Comparison of ENCODE assay signal across 8 cellular contexts in the genomic region with DNA sequence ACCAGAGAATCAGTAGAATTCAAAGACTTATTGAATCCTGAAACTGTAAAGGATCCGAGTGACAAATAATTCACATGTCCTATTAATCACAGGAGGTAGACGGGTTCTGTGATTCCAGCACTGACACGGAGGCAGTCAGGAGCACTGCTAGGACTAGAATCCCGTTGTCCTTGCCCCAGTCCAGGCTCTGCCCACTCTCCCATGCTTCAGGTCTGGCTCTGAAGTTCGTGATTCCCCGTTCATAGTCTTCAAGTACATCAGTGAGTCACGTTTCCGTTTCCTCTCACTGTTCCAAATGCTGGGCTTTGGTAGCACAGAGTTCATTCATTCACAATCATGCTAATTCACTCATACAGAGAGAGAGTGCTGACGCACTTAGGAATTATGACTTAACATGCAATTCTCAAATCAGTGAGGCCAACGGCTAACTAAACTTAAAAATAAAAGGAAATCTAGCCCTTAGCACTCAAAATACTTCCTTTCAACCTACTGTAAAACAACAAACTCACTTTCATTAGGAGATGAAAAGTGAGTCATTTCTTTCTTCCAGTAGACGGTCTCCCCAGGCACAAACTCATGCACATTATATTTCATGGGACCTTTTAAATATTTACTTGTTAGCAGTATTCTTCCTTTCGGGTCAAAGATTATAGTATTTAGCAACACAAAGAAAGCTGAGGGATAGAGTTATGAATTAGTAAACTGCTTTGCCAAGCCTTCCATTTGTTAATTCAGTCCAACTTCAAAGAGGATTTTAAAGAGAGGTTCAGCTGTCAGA.
DNase-seq lines count a peak whose midpoint lies in the region; ATAC-seq and TF ChIP-seq lines count a peak whose summit lies in the region.

No MANE protein-coding gene starts in this region.

- H3K27me3 Mint-ChIP-seq in progenitor cell of endocrine pancreas = no peaks in the 10 kb centered on the region

- H3K36me3 Mint-ChIP-seq in progenitor cell of endocrine pancreas (ENCODE audit: insufficient read depth) = no peaks in the 10 kb centered on the region

- TF ChIP-seq CTCF in foreskin fibroblast (IDR thresholded peaks at IDR 0.05; ENCODE audit: low read depth, low read length) = no peak
- no peak for TF ChIP-seq CTCF in progenitor cell of endocrine pancreas (IDR thresholded peaks at IDR 0.05; ENCODE audit: unreplicated experiment)

- no peaks in the 10 kb centered on the region for H3K9me3 Mint-ChIP-seq in progenitor cell of endocrine pancreas (ENCODE audit: low read depth)

- no peak overlapping the region for H3K4me3 Mint-ChIP-seq in progenitor cell of endocrine pancreas (ENCODE audit: low read depth)

- DNase-seq in MV-4-11 (lab: John Stamatoyannopoulos, UW) (peak; percentile 93), activated T-cell treated with anti-CD3 and anti-CD28 coated beads for 4 hours (peak; percentile 5), foreskin fibroblast (peak; percentile 96 to 97), progenitor cell of endocrine pancreas (ENCODE audit: low spot score, unreplicated experiment) (no peak), NCI-H187 (lab: John Stamatoyannopoulos, UW) (no peak), NCI-H1436 treated with DMSO at 0.1 percent for 48 hours (lab: John Stamatoyannopoulos, UW) (no peak)

- ATAC-seq in GM18508 (IDR thresholded peaks at IDR 0.05; ENCODE audit: insufficient read depth, unreplicated experiment) (peak; percentile 71), HG02571 (IDR thresholded peaks at IDR 0.05; ENCODE audit: unreplicated experiment) (peak; percentile 68)

- peak overlapping the region; percentile 29 to 47 for H3K4me3 ChIP-seq in foreskin fibroblast (ENCODE audit: low read depth in 1 of 2, low read length in 2 of 2)

- peaks cover 18% of the 10 kb centered on the region for H3K4me1 Mint-ChIP-seq in progenitor cell of endocrine pancreas (ENCODE audit: low read depth)

- H3K27ac Mint-ChIP-seq in progenitor cell of endocrine pancreas = peak overlapping the region; percentile 47

Comparison
In these comparisons a context has a peak if more than half of its experiments do, and no peak if none do; other contexts are left out.
1. DNase-seq: peak in MV-4-11 (single experiment), activated T-cell treated with anti-CD3 and anti-CD28 coated beads for 4 hours (single experiment) and foreskin fibroblast (2 of 2); none in progenitor cell of endocrine pancreas (single experiment), NCI-H187 (0 of 2) and NCI-H1436 treated with DMSO at 0.1 percent for 48 hours (single experiment).